ENCODE assay signal across 11 cellular contexts in genomic region chr15:92891533-92892200, GRCh38. TPM values are rescaled to one million over a fixed set of nuclear protein-coding genes. Genes with fewer than 3 reads are reported as not detected.
DNase-seq lines count a peak whose midpoint lies in the region; ATAC-seq and TF ChIP-seq lines count a peak whose summit lies in the region.
"Had no signal": no experiment of that assay in that cellular context is flagged by ENCODE, and none has a peak within 500 bp of the region (broad histone marks: within the 10 kb centered on the region; RNA-seq: fewer than 3 reads in every experiment).

No MANE protein-coding gene starts in this region.

- no peaks in the 10 kb centered on the region for H4K20me1 ChIP-seq in mammary epithelial cell (ENCODE audit: insufficient read depth, low read length)
- H4K20me1 ChIP-seq in neural progenitor cell (ENCODE audit: low read depth) = peaks cover 98% of the 10 kb centered on the region

- peaks cover 55% of the 10 kb centered on the region for H3K36me3 ChIP-seq in mammary epithelial cell (ENCODE audit: insufficient read depth, low read length)
- H3K36me3 ChIP-seq in neural progenitor cell = peaks cover 87% of the 10 kb centered on the region

- H3K4me3 ChIP-seq in mammary epithelial cell (replicated peaks in 1 of 3; ENCODE audit: insufficient read depth in 1 of 3, low read depth in 2 of 3, low read length in 3 of 3) = no peak overlapping the region
- H3K4me3 ChIP-seq in neural progenitor cell = no peak overlapping the region

- H3K27ac ChIP-seq in CD4-positive, alpha-beta T cell (ENCODE audit: low read depth, low read length) = no peak overlapping the region
- H3K27ac ChIP-seq in mammary epithelial cell (ENCODE audit: insufficient read depth, low read depth, low read length) = peak overlapping the region; percentile 19
- peak overlapping the region; percentile 65 for H3K27ac ChIP-seq in neural progenitor cell
- H3K27ac ChIP-seq: parathyroid adenoma had no signal

- H3K27me3 Mint-ChIP-seq in CD4-positive, alpha-beta T cell = no peaks in the 10 kb centered on the region
- peaks cover 3% of the 10 kb centered on the region for H3K27me3 Mint-ChIP-seq in neural progenitor cell (ENCODE audit: insufficient read depth, low read depth)

- no peak overlapping the region for H3K9ac ChIP-seq in mammary epithelial cell (ENCODE audit: insufficient read depth, low read length)
- no peak overlapping the region for H3K9ac ChIP-seq in neural progenitor cell
- H3K9ac ChIP-seq: parathyroid adenoma had no signal

- 46% methylated on average over 3 of the region's 3 CpGs for WGBS in mammary epithelial cell (ENCODE audit: low coverage, missing lambda C conversion rate)

- dilution Hi-C loops in mammary epithelial cell (cut with HindIII; ENCODE audit: low sequenced_read_pairs) = no loop called here

- H3K4me1 Mint-ChIP-seq in CD4-positive, alpha-beta T cell (ENCODE audit: low read depth) = peaks cover 93% of the 10 kb centered on the region
- peaks cover 39% of the 10 kb centered on the region for H3K4me1 Mint-ChIP-seq in neural progenitor cell

- POLR2A ChIA-PET in CD4-positive, alpha-beta T cell (lab: Charles Lee) = interaction anchor here (1.0 to 20.1 kb wide), 8 partner anchors 9 to 83 kb away, joined by 3 to 1007 read pairs (median 6); partner anchors contain the start of gene CHD2

- DNase-seq in CD4-positive, alpha-beta T cell = no peak
- DNase-seq in HT-29 (ENCODE audit: low spot score) (peak; percentile 13), mammary epithelial cell (no peak), neural progenitor cell (ENCODE audit: low spot score) (no peak), SK-N-DZ (ENCODE audit: low spot score) (no peak)
- DNase-seq: activated CD4-positive, alpha-beta T cell treated with anti-CD3 and anti-CD28 coated beads for 48 hours; amniotic stem cell; stimulated activated CD4-positive, alpha-beta T cell treated with anti-CD3 and anti-CD28 coated beads, Interleukin-1b, Interleukin-23, amount 100 ng/mL, for 48 hours had no signal

- peak overlapping the region; percentile 70 for H3K4me3 Mint-ChIP-seq in CD4-positive, alpha-beta T cell
- no peak overlapping the region for H3K4me3 Mint-ChIP-seq in neural progenitor cell

- ATAC-seq in CD4-positive, alpha-beta T cell (ENCODE audit: poor library complexity) = no peak
- no peak for ATAC-seq in HG03460 (IDR thresholded peaks at IDR 0.05; ENCODE audit: unreplicated experiment)
- no peak for ATAC-seq in HG03097 (IDR thresholded peaks at IDR 0.05; ENCODE audit: low FRiP score, unreplicated experiment)

- H3K27me3 ChIP-seq in CD4-positive, alpha-beta T cell (ENCODE audit: control insufficient read depth, insufficient read depth, low read length) = no peaks in the 10 kb centered on the region
- H3K27me3 ChIP-seq in mammary epithelial cell (ENCODE audit: insufficient read depth, low read length) (no peaks in the 10 kb centered on the region), neural progenitor cell (no peaks in the 10 kb centered on the region)

- H3K4me1 ChIP-seq in mammary epithelial cell (ENCODE audit: insufficient read depth, low read length) = no peaks in the 10 kb centered on the region
- H3K4me1 ChIP-seq in neural progenitor cell = peaks cover 19% of the 10 kb centered on the region

- H3K27ac Mint-ChIP-seq in CD4-positive, alpha-beta T cell = peak overlapping the region; percentile 99
- H3K27ac Mint-ChIP-seq in neural progenitor cell = no peak overlapping the region

- H3K36me3 Mint-ChIP-seq in CD4-positive, alpha-beta T cell (ENCODE audit: low read depth) = peaks cover 96% of the 10 kb centered on the region
- H3K36me3 Mint-ChIP-seq in neural progenitor cell = peaks cover 67% of the 10 kb centered on the region

- H2AFZ ChIP-seq in mammary epithelial cell (ENCODE audit: low read depth, low read length) = no peak overlapping the region
- no peak overlapping the region for H2AFZ ChIP-seq in neural progenitor cell (replicated peaks)
- H2AFZ ChIP-seq: parathyroid adenoma had no signal

- H3F3A ChIP-seq in neural progenitor cell (ENCODE audit: low read depth) = peaks cover 95% of the 10 kb centered on the region

- no peak for TF ChIP-seq CTCF in CD4-positive, alpha-beta T cell (IDR thresholded peaks at IDR 0.05)
- TF ChIP-seq CTCF in mammary epithelial cell (conservative IDR thresholded peaks at IDR 0.05 in 1 of 2, IDR thresholded peaks at IDR 0.05 in 1 of 2; ENCODE audit: extremely low read depth in 1 of 2, insufficient read depth in 1 of 2, low read depth in 1 of 2, low read length in 2 of 2) (no peak), neural progenitor cell (IDR thresholded peaks at IDR 0.05) (no peak)

- CTCF ChIA-PET in CD4-positive, alpha-beta T cell (lab: Charles Lee) = interaction anchor here (0.6 to 7.1 kb wide), 4 partner anchors 10 to 83 kb away, joined by 3 to 52 read pairs (median 3); no protein-coding TSS in a partner anchor
- CTCF ChIA-PET in mammary epithelial cell (lab: Charles Lee; ENCODE audit: low non-redundant PET) = no interaction called here

- in situ Hi-C loops in mammary epithelial cell (cut with MboI; ENCODE audit: low sequenced_read_pairs in 2 of 2) = no loop called here

- no peaks in the 10 kb centered on the region for H3K9me3 ChIP-seq in CD4-positive, alpha-beta T cell (ENCODE audit: control insufficient read depth, low read length)
- H3K9me3 ChIP-seq in mammary epithelial cell (replicated peaks; ENCODE audit: insufficient read depth, low read length) (no peaks in the 10 kb centered on the region), neural progenitor cell (ENCODE audit: low read depth) (no peaks in the 10 kb centered on the region)

- H3K79me2 ChIP-seq in mammary epithelial cell (ENCODE audit: insufficient read depth, low read length) (peaks cover 99% of the 10 kb centered on the region), neural progenitor cell (ENCODE audit: low read depth) (peaks cover 100% of the 10 kb centered on the region)

- H3K9me3 Mint-ChIP-seq in CD4-positive, alpha-beta T cell = no peaks in the 10 kb centered on the region
- H3K9me3 Mint-ChIP-seq in neural progenitor cell = no peaks in the 10 kb centered on the region

- no peak overlapping the region for H3K4me2 ChIP-seq in mammary epithelial cell (ENCODE audit: insufficient read depth, low read depth, low read length)
- no peak overlapping the region for H3K4me2 ChIP-seq in neural progenitor cell

- intact Hi-C loops in CD4-positive, alpha-beta T cell (cut with DNase I, micrococcal nuclease) = loop anchor here in 1 of 2 experiments (1.0 kb wide), 1 partner anchor 8 kb away; no protein-coding TSS in a partner anchor
- intact Hi-C loops in mammary epithelial cell (cut with micrococcal nuclease) = no loop called here

- BruUV-seq in mammary epithelial cell (replicated peaks; lab: Mats Ljungman, UMichigan) = no TSS peak

RNA-seq across cellular contexts. Expression of gene CHD2, which starts 8.5 kb away (rescaled TPM):
- 100 to 1,000 TPM; 615 to 660 TPM for total RNA-seq in CD4-positive, alpha-beta T cell
- 55.1 and 74.0 TPM in 2 replicates for total RNA-seq in HT-29 (2014; rRNA removed; shearing (Covaris generic))
- total RNA-seq in mammary epithelial cell (100 to 1,000 TPM in 1 of 2 donors, 10 to 100 TPM in 1; 65.0 to 103 TPM), neural progenitor cell (ENCODE audit: low replicate concordance) (77.6 and 128 TPM in 2 replicates)
- polyA plus RNA-seq in mammary epithelial cell = 16.9 TPM
- polyA minus RNA-seq in mammary epithelial cell = 67.0 TPM
- polyA plus RNA-seq in SK-N-DZ (2014; cell fraction: cytosol; rRNA removed) = 31.4 and 38.8 TPM in 2 replicates
- polyA plus RNA-seq in SK-N-DZ (2014; cell fraction: nucleus; rRNA removed) = 60.9 and 82.1 TPM in 2 replicates
